In the genomic region with DNA sequence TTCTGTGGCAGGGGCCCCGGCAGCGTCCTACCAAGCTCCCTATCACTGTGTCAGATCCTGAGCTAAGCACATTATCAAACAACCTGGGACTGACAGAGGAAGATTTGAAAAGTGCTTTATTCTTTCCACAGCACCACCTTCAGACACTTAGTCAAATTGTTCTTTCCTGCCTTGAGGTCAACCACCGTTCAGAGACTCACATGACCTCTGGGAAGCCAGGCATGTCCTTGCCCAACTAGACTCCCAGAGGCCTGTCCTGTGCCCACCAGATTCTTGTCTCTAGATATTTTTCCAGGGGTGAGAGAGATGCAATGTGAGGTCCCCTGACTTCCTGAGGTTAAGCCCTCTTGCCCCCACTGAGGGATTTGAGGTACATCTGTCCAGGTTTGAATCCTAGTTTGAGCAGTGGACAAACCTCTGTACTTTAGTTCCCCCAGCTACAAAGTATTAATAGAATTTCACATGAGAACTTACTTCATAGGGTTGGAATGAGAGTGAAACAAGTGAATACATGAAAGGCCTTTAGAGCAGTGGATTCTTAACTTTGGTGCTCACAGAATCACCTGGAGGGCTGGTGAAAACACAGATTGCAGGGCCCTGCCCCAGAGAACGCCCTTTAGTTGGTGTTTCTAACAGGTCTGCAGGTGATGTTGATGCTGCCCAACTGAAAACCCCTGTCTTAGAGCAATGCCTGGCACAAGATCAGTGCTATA, we compare ENCODE assay signal across 13 cellular contexts.
DNase-seq lines count a peak whose midpoint lies in the region; ATAC-seq and TF ChIP-seq lines count a peak whose summit lies in the region.
"Had no signal": no experiment of that assay in that cellular context is flagged by ENCODE, and none has a peak within 500 bp of the region (broad histone marks: within the 10 kb centered on the region; RNA-seq: fewer than 3 reads in every experiment).

No MANE protein-coding gene starts in this region.

- H3K4me3 Mint-ChIP-seq in stimulated activated effector memory CD8-positive, alpha-beta T cell treated with anti-CD3 and anti-CD28 coated beads, Interleukin-12 subunit alpha, Interleukin-12 subunit beta, amount 100 ng/mL, for 72 hours: peak overlapping the region; percentile 33

- H3K4me3 ChIP-seq in cardiac muscle cell: no peak overlapping the region
- no peak overlapping the region for H3K4me3 ChIP-seq in right cardiac atrium (ENCODE audit: low read length)
- H3K4me3 ChIP-seq in choroid plexus epithelial cell (ENCODE audit: low read depth, low read length): no peak overlapping the region
- H3K4me3 ChIP-seq in aorta (ENCODE audit: low read length in 2 of 2): no peak overlapping the region
- H3K4me3 ChIP-seq: MG63, spleen, thoracic aorta had no signal

- H3K9me3 ChIP-seq in cardiac muscle cell (ENCODE audit: low read depth) (no peaks in the 10 kb centered on the region), right cardiac atrium (ENCODE audit: control insufficient read depth, low read length) (no peaks in the 10 kb centered on the region), aorta (ENCODE audit: control insufficient read depth, low read length) (no peaks in the 10 kb centered on the region)
- H3K9me3 ChIP-seq: MG63, spleen, thoracic aorta had no signal

- H3K4me1 ChIP-seq in cardiac muscle cell (ENCODE audit: low read depth) (peaks cover 11% of the 10 kb centered on the region), right cardiac atrium (ENCODE audit: control insufficient read depth, insufficient read depth, low read length) (no peaks in the 10 kb centered on the region), aorta (ENCODE audit: control insufficient read depth in 1 of 2, insufficient read depth in 2 of 2, low read length in 2 of 2) (no peaks in the 10 kb centered on the region)

- peak overlapping the region; percentile 27 for H3K27ac ChIP-seq in cardiac muscle cell
- no peak overlapping the region for H3K27ac ChIP-seq in right cardiac atrium (ENCODE audit: low read length)
- H3K27ac ChIP-seq in aorta (ENCODE audit: low read depth in 1 of 2, low read length in 2 of 2): no peak overlapping the region
- H3K27ac ChIP-seq: spleen, thoracic aorta had no signal

- H3K36me3 ChIP-seq in cardiac muscle cell: no peaks in the 10 kb centered on the region
- no peaks in the 10 kb centered on the region for H3K36me3 ChIP-seq in aorta (ENCODE audit: control insufficient read depth in 1 of 2, insufficient read depth in 2 of 2, low read length in 1 of 2)
- H3K36me3 ChIP-seq: MG63, spleen, thoracic aorta had no signal

- no peaks in the 10 kb centered on the region for H3K9me3 Mint-ChIP-seq in stimulated activated effector memory CD8-positive, alpha-beta T cell treated with anti-CD3 and anti-CD28 coated beads, Interleukin-12 subunit alpha, Interleukin-12 subunit beta, amount 100 ng/mL, for 72 hours

- DNase-seq in cardiac muscle cell (ENCODE audit: low read depth in 1 of 2, low spot score in 1 of 2) (peak in 1 of 2 donors; percentile 39), right cardiac atrium (no peak), OCI-M1 (lab: John Stamatoyannopoulos, UW) (peak; percentile 57), choroid plexus epithelial cell (ENCODE audit: low read depth) (peak; percentile 40), NCI-H2081 (lab: John Stamatoyannopoulos, UW) (no peak), aorta (no peak)
- no peak for DNase-seq in stimulated activated effector memory CD8-positive, alpha-beta T cell treated with anti-CD3 and anti-CD28 coated beads, Interleukin-12 subunit alpha, Interleukin-12 subunit beta, amount 100 ng/mL, for 72 hours (ENCODE audit: low spot score in 2 of 2)
- no peak for DNase-seq in effector CD4-positive, alpha-beta T cell
- DNase-seq: activated CD8-positive, alpha-beta memory T cell treated with anti-CD3 and anti-CD28 coated beads, Interleukin-2, amount 50 U/mL, for 4 hours; mesendoderm; MG63; spleen had no signal

- H3K27me3 ChIP-seq in cardiac muscle cell (no peaks in the 10 kb centered on the region), right cardiac atrium (ENCODE audit: control insufficient read depth, insufficient read depth) (no peaks in the 10 kb centered on the region), aorta (ENCODE audit: control insufficient read depth in 1 of 2, insufficient read depth in 2 of 2, low read length in 1 of 2) (no peaks in the 10 kb centered on the region)
- H3K27me3 ChIP-seq: MG63, spleen had no signal

- TF ChIP-seq CTCF in cardiac muscle cell (IDR thresholded peaks at IDR 0.05; ENCODE audit: low read depth, low read length): no peak
- TF ChIP-seq CTCF in choroid plexus epithelial cell (conservative IDR thresholded peaks at IDR 0.05; ENCODE audit: low read depth, low read length): no peak

- ATAC-seq in right cardiac atrium (no peak), aorta (ENCODE audit: low FRiP score) (no peak)
- peak; percentile 35 for ATAC-seq in stimulated activated effector memory CD8-positive, alpha-beta T cell treated with anti-CD3 and anti-CD28 coated beads, Interleukin-12 subunit alpha, Interleukin-12 subunit beta, amount 100 ng/mL, for 72 hours

- H3K4me1 Mint-ChIP-seq in stimulated activated effector memory CD8-positive, alpha-beta T cell treated with anti-CD3 and anti-CD28 coated beads, Interleukin-12 subunit alpha, Interleukin-12 subunit beta, amount 100 ng/mL, for 72 hours: peaks cover 58% of the 10 kb centered on the region

- peaks cover 12% of the 10 kb centered on the region for H3K36me3 Mint-ChIP-seq in stimulated activated effector memory CD8-positive, alpha-beta T cell treated with anti-CD3 and anti-CD28 coated beads, Interleukin-12 subunit alpha, Interleukin-12 subunit beta, amount 100 ng/mL, for 72 hours

- 69% methylated on average over 4 of the region's 4 CpGs for WGBS in right cardiac atrium
- WGBS in aorta, 2 donors: 81% methylated on average over 4 of the region's 4 CpGs

- H3K27ac Mint-ChIP-seq in stimulated activated effector memory CD8-positive, alpha-beta T cell treated with anti-CD3 and anti-CD28 coated beads, Interleukin-12 subunit alpha, Interleukin-12 subunit beta, amount 100 ng/mL, for 72 hours: peak overlapping the region; percentile 74

- intact Hi-C loops in right cardiac atrium (cut with DNase I): no loop called here
- intact Hi-C loops in aorta (cut with DNase I): no loop called here

Comparison
In these comparisons a context has a peak if more than half of its experiments do, and no peak if none do; other contexts are left out.
1. DNase-seq: peak in OCI-M1 (single experiment) and choroid plexus epithelial cell (single experiment); none in right cardiac atrium (0 of 3), stimulated activated effector memory CD8-positive, alpha-beta T cell treated with anti-CD3 and anti-CD28 coated beads, Interleukin-12 subunit alpha, Interleukin-12 subunit beta, amount 100 ng/mL, for 72 hours (0 of 2), NCI-H2081 (0 of 2), effector CD4-positive, alpha-beta T cell (single experiment) and aorta (0 of 2).